In the genomic region with DNA sequence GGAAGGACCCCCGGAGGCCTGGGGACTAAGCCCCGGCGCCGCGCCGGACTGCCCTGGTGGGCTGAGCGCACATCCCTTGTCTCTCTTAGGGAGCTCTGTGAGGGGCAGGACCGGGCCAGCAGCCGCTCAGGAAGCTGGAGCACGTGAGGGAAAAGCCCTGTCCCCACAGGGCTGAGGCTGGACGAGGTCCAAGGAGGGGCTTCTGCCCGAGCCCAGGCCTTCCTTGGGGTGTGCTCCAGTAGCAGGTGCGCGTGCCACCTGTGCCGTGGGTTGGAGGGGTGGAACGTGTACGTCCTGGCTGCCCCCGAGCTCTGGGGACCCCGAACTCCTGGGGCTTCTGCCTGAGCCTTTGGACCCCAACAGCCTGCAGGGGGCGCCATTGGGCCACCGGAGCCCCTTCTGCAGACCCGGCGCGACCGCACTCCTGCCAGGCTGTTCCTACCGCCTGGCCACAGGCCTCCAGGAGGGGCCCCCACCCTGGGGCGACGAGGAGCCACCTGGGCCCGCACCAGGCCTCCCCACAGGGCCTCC, we compare ENCODE assay signal across 1 cellular context.
TF ChIP-seq lines count a peak whose summit lies in the region.

No MANE protein-coding gene starts in this region.

TF ChIP-seq in HepG2, 621 proteins besides CTCF, POLR2A, EP300 and RAD21 (continued from another document and continues in another):
- TF ChIP-seq, protein P1, sequence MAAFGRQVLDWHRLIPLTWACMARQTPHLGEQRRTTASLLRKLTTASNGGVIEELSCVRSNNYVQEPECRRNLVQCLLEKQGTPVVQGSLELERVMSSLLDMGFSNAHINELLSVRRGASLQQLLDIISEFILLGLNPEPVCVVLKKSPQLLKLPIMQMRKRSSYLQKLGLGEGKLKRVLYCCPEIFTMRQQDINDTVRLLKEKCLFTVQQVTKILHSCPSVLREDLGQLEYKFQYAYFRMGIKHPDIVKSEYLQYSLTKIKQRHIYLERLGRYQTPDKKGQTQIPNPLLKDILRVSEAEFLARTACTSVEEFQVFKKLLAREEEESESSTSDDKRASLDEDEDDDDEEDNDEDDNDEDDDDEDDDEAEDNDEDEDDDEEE (CRISPR knock-in tag; IDR thresholded peaks at IDR 0.05), result no peak
- TF ChIP-seq, protein P2, sequence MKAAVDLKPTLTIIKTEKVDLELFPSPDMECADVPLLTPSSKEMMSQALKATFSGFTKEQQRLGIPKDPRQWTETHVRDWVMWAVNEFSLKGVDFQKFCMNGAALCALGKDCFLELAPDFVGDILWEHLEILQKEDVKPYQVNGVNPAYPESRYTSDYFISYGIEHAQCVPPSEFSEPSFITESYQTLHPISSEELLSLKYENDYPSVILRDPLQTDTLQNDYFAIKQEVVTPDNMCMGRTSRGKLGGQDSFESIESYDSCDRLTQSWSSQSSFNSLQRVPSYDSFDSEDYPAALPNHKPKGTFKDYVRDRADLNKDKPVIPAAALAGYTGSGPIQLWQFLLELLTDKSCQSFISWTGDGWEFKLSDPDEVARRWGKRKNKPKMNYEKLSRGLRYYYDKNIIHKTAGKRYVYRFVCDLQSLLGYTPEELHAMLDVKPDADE (CRISPR knock-in tag; IDR thresholded peaks at IDR 0.05), result no peak
- TF ChIP-seq, protein P3, sequence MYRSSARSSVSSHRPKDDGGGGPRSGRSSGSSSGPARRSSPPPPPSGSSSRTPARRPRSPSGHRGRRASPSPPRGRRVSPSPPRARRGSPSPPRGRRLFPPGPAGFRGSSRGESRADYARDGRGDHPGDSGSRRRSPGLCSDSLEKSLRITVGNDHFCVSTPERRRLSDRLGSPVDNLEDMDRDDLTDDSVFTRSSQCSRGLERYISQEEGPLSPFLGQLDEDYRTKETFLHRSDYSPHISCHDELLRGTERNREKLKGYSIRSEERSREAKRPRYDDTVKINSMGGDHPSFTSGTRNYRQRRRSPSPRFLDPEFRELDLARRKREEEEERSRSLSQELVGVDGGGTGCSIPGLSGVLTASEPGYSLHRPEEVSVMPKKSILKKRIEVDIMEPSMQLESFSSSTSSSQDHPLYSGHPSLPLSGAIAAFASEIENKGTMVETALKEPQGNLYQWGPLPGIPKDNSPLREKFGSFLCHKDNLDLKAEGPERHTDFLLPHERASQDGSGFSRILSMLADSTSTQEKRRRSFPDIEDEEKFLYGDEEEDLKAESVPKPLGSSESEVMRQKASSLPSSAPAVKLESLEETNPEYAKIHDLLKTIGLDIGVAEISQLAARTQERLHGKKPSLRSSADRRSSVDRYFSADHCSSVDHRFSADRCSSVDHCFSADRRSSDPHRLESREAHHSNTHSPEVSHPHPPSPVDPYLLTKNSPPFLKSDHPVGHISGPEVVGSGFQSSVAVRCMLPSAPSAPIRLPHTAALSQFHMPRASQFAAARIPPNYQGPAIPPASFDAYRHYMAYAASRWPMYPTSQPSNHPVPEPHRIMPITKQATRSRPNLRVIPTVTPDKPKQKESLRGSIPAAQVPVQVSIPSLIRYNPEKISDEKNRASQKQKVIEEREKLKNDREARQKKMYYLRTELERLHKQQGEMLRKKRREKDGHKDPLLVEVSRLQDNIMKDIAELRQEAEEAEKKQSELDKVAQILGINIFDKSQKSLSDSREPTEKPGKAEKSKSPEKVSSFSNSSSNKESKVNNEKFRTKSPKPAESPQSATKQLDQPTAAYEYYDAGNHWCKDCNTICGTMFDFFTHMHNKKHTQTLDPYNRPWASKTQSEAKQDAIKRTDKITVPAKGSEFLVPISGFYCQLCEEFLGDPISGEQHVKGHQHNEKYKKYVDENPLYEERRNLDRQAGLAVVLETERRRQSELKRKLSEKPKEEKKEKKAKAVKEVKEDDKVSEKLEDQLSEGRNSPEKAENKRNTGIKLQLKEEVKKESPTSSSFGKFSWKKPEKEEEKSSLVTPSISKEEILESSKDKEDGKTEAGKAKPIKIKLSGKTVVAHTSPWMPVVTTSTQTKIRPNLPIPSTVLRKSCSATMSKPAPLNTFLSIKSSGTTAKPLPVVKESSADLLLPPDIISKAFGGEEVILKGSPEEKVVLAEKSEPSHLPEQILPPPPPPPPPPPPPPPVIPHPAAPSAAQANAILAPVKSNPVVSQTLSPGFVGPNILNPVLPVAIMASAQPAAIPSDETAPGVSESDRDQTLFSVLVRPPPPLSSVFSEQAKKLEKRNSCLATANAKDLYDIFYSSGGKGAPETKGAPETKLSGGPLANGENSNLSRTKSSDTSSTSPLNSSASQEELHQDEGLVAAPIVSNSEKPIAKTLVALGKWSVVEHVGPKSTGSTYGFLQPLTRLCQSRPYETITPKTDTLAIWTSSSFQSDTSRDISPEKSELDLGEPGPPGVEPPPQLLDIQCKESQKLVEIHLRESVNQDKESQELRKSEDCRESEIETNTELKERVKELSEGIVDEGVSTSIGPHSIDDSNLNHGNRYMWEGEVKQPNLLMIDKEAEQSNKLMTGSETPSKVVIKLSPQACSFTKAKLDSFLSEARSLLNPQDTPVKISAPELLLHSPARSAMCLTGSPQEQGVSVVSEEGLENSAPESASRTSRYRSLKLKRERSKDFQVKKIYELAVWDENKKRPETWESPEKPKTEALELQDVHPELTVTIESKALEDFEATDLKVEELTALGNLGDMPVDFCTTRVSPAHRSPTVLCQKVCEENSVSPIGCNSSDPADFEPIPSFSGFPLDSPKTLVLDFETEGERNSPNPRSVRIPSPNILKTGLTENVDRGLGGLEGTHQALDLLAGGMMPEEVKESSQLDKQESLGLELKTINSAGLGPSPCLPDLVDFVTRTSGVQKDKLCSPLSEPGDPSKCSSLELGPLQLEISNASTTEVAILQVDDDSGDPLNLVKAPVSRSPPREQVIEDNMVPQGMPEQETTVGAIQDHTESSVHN (CRISPR knock-in tag; IDR thresholded peaks at IDR 0.05), result no peak
- TF ChIP-seq TCF7L2 (IDR thresholded peaks at IDR 0.05; ENCODE audit: low read depth, low read length), result no peak
- no peak for TF ChIP-seq KLF16 (CRISPR knock-in tag; IDR thresholded peaks at IDR 0.05)
- TF ChIP-seq, protein P4, sequence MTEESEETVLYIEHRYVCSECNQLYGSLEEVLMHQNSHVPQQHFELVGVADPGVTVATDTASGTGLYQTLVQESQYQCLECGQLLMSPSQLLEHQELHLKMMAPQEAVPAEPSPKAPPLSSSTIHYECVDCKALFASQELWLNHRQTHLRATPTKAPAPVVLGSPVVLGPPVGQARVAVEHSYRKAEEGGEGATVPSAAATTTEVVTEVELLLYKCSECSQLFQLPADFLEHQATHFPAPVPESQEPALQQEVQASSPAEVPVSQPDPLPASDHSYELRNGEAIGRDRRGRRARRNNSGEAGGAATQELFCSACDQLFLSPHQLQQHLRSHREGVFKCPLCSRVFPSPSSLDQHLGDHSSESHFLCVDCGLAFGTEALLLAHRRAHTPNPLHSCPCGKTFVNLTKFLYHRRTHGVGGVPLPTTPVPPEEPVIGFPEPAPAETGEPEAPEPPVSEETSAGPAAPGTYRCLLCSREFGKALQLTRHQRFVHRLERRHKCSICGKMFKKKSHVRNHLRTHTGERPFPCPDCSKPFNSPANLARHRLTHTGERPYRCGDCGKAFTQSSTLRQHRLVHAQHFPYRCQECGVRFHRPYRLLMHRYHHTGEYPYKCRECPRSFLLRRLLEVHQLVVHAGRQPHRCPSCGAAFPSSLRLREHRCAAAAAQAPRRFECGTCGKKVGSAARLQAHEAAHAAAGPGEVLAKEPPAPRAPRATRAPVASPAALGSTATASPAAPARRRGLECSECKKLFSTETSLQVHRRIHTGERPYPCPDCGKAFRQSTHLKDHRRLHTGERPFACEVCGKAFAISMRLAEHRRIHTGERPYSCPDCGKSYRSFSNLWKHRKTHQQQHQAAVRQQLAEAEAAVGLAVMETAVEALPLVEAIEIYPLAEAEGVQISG (CRISPR knock-in tag; IDR thresholded peaks at IDR 0.05), result no peak
- TF ChIP-seq, protein P5, sequence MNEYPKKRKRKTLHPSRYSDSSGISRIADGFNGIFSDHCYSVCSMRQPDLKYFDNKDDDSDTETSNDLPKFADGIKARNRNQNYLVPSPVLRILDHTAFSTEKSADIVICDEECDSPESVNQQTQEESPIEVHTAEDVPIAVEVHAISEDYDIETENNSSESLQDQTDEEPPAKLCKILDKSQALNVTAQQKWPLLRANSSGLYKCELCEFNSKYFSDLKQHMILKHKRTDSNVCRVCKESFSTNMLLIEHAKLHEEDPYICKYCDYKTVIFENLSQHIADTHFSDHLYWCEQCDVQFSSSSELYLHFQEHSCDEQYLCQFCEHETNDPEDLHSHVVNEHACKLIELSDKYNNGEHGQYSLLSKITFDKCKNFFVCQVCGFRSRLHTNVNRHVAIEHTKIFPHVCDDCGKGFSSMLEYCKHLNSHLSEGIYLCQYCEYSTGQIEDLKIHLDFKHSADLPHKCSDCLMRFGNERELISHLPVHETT (CRISPR knock-in tag; conservative IDR thresholded peaks at IDR 0.05), result no peak; the same call in 1 of the 2 replicates
- no peak for TF ChIP-seq SOX6 (IDR thresholded peaks at IDR 0.05)
- peak; percentile 17; the same call in 1 of the 2 replicates for TF ChIP-seq SOX6 (CRISPR knock-in tag; IDR thresholded peaks at IDR 0.05)
- TF ChIP-seq TBX3 (IDR thresholded peaks at IDR 0.05; ENCODE audit: borderline replicate concordance), result no peak
- TF ChIP-seq JDP2 (CRISPR knock-in tag; IDR thresholded peaks at IDR 0.05; ENCODE audit: borderline replicate concordance), result no peak
- no peak for TF ChIP-seq TBL1XR1 (IDR thresholded peaks at IDR 0.05; ENCODE audit: borderline replicate concordance, low read length, partially characterized antibody)
- TF ChIP-seq, protein P6, sequence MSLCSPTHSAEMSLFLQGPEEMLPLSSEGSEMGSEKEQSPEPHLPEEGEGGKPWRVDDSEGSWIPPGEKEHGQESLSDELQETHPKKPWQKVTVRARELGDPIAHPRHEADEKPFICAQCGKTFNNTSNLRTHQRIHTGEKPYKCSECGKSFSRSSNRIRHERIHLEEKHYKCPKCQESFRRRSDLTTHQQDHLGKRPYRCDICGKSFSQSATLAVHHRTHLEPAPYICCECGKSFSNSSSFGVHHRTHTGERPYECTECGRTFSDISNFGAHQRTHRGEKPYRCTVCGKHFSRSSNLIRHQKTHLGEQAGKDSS (CRISPR knock-in tag; IDR thresholded peaks at IDR 0.05; ENCODE audit: borderline replicate concordance, low read depth), result no peak; the same call in 1 of the 2 replicates
- TF ChIP-seq PAF1 (CRISPR knock-in tag; IDR thresholded peaks at IDR 0.05), result no peak
- no peak for TF ChIP-seq ZNF121 (CRISPR knock-in tag; IDR thresholded peaks at IDR 0.05)
- TF ChIP-seq ZNF879 (CRISPR knock-in tag; IDR thresholded peaks at IDR 0.05), result no peak
- peak; percentile 51 for TF ChIP-seq U2AF1 (optimal IDR thresholded peaks at IDR 0.05; ENCODE audit: low read depth, low read length)
- TF ChIP-seq ZNF891 (CRISPR knock-in tag; IDR thresholded peaks at IDR 0.05), result no peak
- TF ChIP-seq ELF3 (CRISPR knock-in tag; IDR thresholded peaks at IDR 0.05), result 0 out of 2 replicates have a peak, but pooled peaks have one; percentile 28
- TF ChIP-seq NCOA1 (CRISPR knock-in tag; IDR thresholded peaks at IDR 0.05), result 0 out of 2 replicates have a peak, but pooled peaks have one; percentile 17
- TF ChIP-seq CREM (IDR thresholded peaks at IDR 0.05), result no peak
- TF ChIP-seq CREM (CRISPR knock-in tag; IDR thresholded peaks at IDR 0.05), result no peak
- 0 out of 2 replicates have a peak, but pooled peaks have one; percentile 19 for TF ChIP-seq MED1 (CRISPR knock-in tag; IDR thresholded peaks at IDR 0.05)
- TF ChIP-seq CBX1 (IDR thresholded peaks at IDR 0.05; ENCODE audit: low read depth), result no peak
- no peak for TF ChIP-seq TBP (CRISPR knock-in tag; IDR thresholded peaks at IDR 0.05)
- TF ChIP-seq ZNF572 (CRISPR knock-in tag; IDR thresholded peaks at IDR 0.05), result 0 out of 2 replicates have a peak, but pooled peaks have one; percentile 8
- no peak for TF ChIP-seq ZBTB38 (CRISPR knock-in tag; IDR thresholded peaks at IDR 0.05)
- TF ChIP-seq DR1 (CRISPR knock-in tag; IDR thresholded peaks at IDR 0.05), result no peak
- TF ChIP-seq FIP1L1 (IDR thresholded peaks at IDR 0.05; ENCODE audit: borderline replicate concordance, insufficient read depth, low read depth, low read length), result no peak
- TF ChIP-seq, protein P7, sequence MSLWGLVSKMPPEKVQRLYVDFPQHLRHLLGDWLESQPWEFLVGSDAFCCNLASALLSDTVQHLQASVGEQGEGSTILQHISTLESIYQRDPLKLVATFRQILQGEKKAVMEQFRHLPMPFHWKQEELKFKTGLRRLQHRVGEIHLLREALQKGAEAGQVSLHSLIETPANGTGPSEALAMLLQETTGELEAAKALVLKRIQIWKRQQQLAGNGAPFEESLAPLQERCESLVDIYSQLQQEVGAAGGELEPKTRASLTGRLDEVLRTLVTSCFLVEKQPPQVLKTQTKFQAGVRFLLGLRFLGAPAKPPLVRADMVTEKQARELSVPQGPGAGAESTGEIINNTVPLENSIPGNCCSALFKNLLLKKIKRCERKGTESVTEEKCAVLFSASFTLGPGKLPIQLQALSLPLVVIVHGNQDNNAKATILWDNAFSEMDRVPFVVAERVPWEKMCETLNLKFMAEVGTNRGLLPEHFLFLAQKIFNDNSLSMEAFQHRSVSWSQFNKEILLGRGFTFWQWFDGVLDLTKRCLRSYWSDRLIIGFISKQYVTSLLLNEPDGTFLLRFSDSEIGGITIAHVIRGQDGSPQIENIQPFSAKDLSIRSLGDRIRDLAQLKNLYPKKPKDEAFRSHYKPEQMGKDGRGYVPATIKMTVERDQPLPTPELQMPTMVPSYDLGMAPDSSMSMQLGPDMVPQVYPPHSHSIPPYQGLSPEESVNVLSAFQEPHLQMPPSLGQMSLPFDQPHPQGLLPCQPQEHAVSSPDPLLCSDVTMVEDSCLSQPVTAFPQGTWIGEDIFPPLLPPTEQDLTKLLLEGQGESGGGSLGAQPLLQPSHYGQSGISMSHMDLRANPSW (CRISPR knock-in tag; IDR thresholded peaks at IDR 0.05; ENCODE audit: borderline replicate concordance), result no peak
- TF ChIP-seq GABPB1 (CRISPR knock-in tag; IDR thresholded peaks at IDR 0.05), result peak; percentile 48; the same call in 1 of the 2 replicates
- TF ChIP-seq, protein P8, sequence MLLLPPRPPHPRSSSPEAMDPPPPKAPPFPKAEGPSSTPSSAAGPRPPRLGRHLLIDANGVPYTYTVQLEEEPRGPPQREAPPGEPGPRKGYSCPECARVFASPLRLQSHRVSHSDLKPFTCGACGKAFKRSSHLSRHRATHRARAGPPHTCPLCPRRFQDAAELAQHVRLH (CRISPR knock-in tag; IDR thresholded peaks at IDR 0.05; ENCODE audit: borderline replicate concordance, low read depth), result 0 out of 2 replicates have a peak, but pooled peaks have one; percentile 41
- TF ChIP-seq HOXA5 (CRISPR knock-in tag; IDR thresholded peaks at IDR 0.05), result no peak
- no peak for TF ChIP-seq ZNF33A (CRISPR knock-in tag; IDR thresholded peaks at IDR 0.05; ENCODE audit: borderline replicate concordance)
- no peak for TF ChIP-seq ZNF816 (CRISPR knock-in tag; IDR thresholded peaks at IDR 0.05; ENCODE audit: borderline replicate concordance)
- TF ChIP-seq MYC (CRISPR knock-in tag; IDR thresholded peaks at IDR 0.05; ENCODE audit: borderline replicate concordance), result peak; percentile 34; the same call in 1 of the 2 replicates
- TF ChIP-seq ZNF720 (CRISPR knock-in tag; IDR thresholded peaks at IDR 0.05), result no peak
- no peak for TF ChIP-seq KAT7 (CRISPR knock-in tag; IDR thresholded peaks at IDR 0.05; ENCODE audit: borderline replicate concordance)
- TF ChIP-seq RFXAP (CRISPR knock-in tag; IDR thresholded peaks at IDR 0.05; ENCODE audit: borderline replicate concordance), result no peak
